Comparison of ENCODE assay signal across 18 cellular contexts in genomic region chr6:43262780-43263313, GRCh38. TPM values are rescaled to one million over a fixed set of nuclear protein-coding genes. Genes with fewer than 3 reads are reported as not detected.
"Had no signal": no experiment of that assay in that cellular context is flagged by ENCODE, and none has a peak within 500 bp of the region (broad histone marks: within the 10 kb centered on the region; RNA-seq: fewer than 3 reads in every experiment).

No MANE protein-coding gene starts in this region.

- H3K36me3 ChIP-seq: brain microvascular endothelial cell, cardiac muscle cell, Peyer's patch, SJSA1 had no signal

- DNase-seq: NCI-H1105 treated with DMSO at 0.1 percent for 48 hours, NCI-H1436 treated with DMSO at 0.1 percent for 48 hours, NCI-H187 treated with DMSO at 0.1 percent for 48 hours, NCI-H2081 treated with DMSO at 0.1 percent for 48 hours had no signal

- H3K27me3 ChIP-seq: cardiac muscle cell, Peyer's patch had no signal

- H3K4me3 Mint-ChIP-seq: activated B cell treated with CpG ODN at 0.5 μM for 24 hours; activated CD4-positive, alpha-beta memory T cell treated with anti-CD3 and anti-CD28 coated beads for 36 hours; activated CD4-positive, alpha-beta T cell treated with anti-CD3 and anti-CD28 coated beads, Interleukin-2, amount 10 ng/mL, durations not matched to agents 24 days and 14 days; activated naive CD4-positive, alpha-beta T cell treated with anti-CD3 and anti-CD28 coated beads, Interleukin-2, amount 10 ng/mL, durations not matched to agents 7 days and 5 days; activated naive CD8-positive, alpha-beta T cell treated with anti-CD3 and anti-CD28 coated beads for 36 hours; activated T-cell treated with anti-CD3 and anti-CD28 coated beads, Interleukin-2, amount 50 U/mL, for 4 hours had no signal

- H3K27ac ChIP-seq: brain microvascular endothelial cell, cardiac muscle cell, Peyer's patch, RWPE1, SJSA1 had no signal

- H3K4me3 ChIP-seq: cardiac muscle cell, Peyer's patch, SJSA1 had no signal

- H3K4me1 Mint-ChIP-seq: activated naive CD4-positive, alpha-beta T cell treated with anti-CD3 and anti-CD28 coated beads, Interleukin-2, amount 10 ng/mL, durations not matched to agents 7 days and 5 days; activated naive CD8-positive, alpha-beta T cell treated with anti-CD3 and anti-CD28 coated beads for 36 hours had no signal

- H3K27ac Mint-ChIP-seq: activated CD4-positive, alpha-beta T cell treated with anti-CD3 and anti-CD28 coated beads, Interleukin-2, amount 10 ng/mL, durations not matched to agents 24 days and 14 days; activated naive CD4-positive, alpha-beta T cell treated with anti-CD3 and anti-CD28 coated beads, Interleukin-2, amount 10 ng/mL, durations not matched to agents 7 days and 5 days; activated naive CD8-positive, alpha-beta T cell treated with anti-CD3 and anti-CD28 coated beads for 36 hours had no signal

- H3K36me3 Mint-ChIP-seq: activated CD4-positive, alpha-beta memory T cell treated with anti-CD3 and anti-CD28 coated beads for 36 hours; activated naive CD4-positive, alpha-beta T cell treated with anti-CD3 and anti-CD28 coated beads, Interleukin-2, amount 10 ng/mL, durations not matched to agents 7 days and 5 days; activated naive CD8-positive, alpha-beta T cell treated with anti-CD3 and anti-CD28 coated beads for 36 hours had no signal

- H3K9me3 ChIP-seq: Peyer's patch, SJSA1 had no signal

- H3K4me1 ChIP-seq: SJSA1 had no signal

- H3K9me3 Mint-ChIP-seq: activated B cell treated with CpG ODN at 0.5 μM for 24 hours; activated CD4-positive, alpha-beta memory T cell treated with anti-CD3 and anti-CD28 coated beads for 36 hours; activated CD4-positive, alpha-beta T cell treated with anti-CD3 and anti-CD28 coated beads, Interleukin-2, amount 10 ng/mL, durations not matched to agents 24 days and 14 days; activated naive CD4-positive, alpha-beta T cell treated with anti-CD3 and anti-CD28 coated beads, Interleukin-2, amount 10 ng/mL, durations not matched to agents 7 days and 5 days; activated naive CD8-positive, alpha-beta T cell treated with anti-CD3 and anti-CD28 coated beads for 36 hours; activated T-cell treated with anti-CD3 and anti-CD28 coated beads, Interleukin-2, amount 50 U/mL, for 4 hours had no signal

- H3K27me3 Mint-ChIP-seq: activated B cell treated with CpG ODN at 0.5 μM for 24 hours; activated CD4-positive, alpha-beta memory T cell treated with anti-CD3 and anti-CD28 coated beads for 36 hours had no signal

RNA-seq across cellular contexts. Expression of gene TTBK1, which starts 19.6 kb away (rescaled TPM):
- total RNA-seq: SJSA1 had no signal

RNA-seq across cellular contexts. Expression of gene SLC22A7, which starts 35.2 kb away (rescaled TPM):
- total RNA-seq: activated B cell treated with CpG ODN at 0.5 μM for 24 hours; activated CD4-positive, alpha-beta memory T cell treated with anti-CD3 and anti-CD28 coated beads for 36 hours; activated CD4-positive, alpha-beta T cell treated with anti-CD3 and anti-CD28 coated beads, Interleukin-2, amount 10 ng/mL, durations not matched to agents 24 days and 14 days; activated naive CD8-positive, alpha-beta T cell treated with anti-CD3 and anti-CD28 coated beads for 36 hours; activated T-cell treated with anti-CD3 and anti-CD28 coated beads, Interleukin-2, amount 50 U/mL, for 4 hours; cardiac muscle cell; Right ventricle myocardium superior; SJSA1; T-helper 1 cell treated with Interleukin-12 subunit alpha and Interleukin-12 subunit beta and Interleukin-4 antibody, amounts not matched to agents 30 ng/mL and 1 ng/mL, for 36 hours had no signal
- polyA plus RNA-seq: adipose tissue had no signal

RNA-seq across cellular contexts. Expression of gene CRIP3, which starts 45.8 kb away (rescaled TPM):
- total RNA-seq: SJSA1; T-helper 1 cell treated with Interleukin-12 subunit alpha and Interleukin-12 subunit beta and Interleukin-4 antibody, amounts not matched to agents 30 ng/mL and 1 ng/mL, for 36 hours had no signal
